11 cellular contexts compared by ENCODE assay signal in genomic region chr6:134678436-134678889, GRCh38.
DNase-seq lines count a peak whose midpoint lies in the region; ATAC-seq lines count a peak whose summit lies in the region.
"Had no signal": no experiment of that assay in that cellular context is flagged by ENCODE, and none has a peak within 500 bp of the region (broad histone marks: within the 10 kb centered on the region; RNA-seq: fewer than 3 reads in every experiment).

No MANE protein-coding gene starts in this region.

- no peaks in the 10 kb centered on the region for H3K27me3 ChIP-seq in mesenchymal stem cell (ENCODE audit: control insufficient read depth in 1 of 2, insufficient read depth in 1 of 2, low read length in 2 of 2)

- peak overlapping the region; percentile 75 for H2BK5ac ChIP-seq in mesenchymal stem cell (ENCODE audit: low read depth, low read length, poor library complexity, severe bottlenecking)

- no peak overlapping the region for H3K4me3 Mint-ChIP-seq in naive thymus-derived CD8-positive, alpha-beta T cell
- H3K4me3 Mint-ChIP-seq in effector memory CD8-positive, alpha-beta T cell = no peak overlapping the region
- H3K4me3 Mint-ChIP-seq: activated T-cell treated with anti-CD3 and anti-CD28 coated beads, Interleukin-2, amount 50 U/mL, for 4 hours; T-helper 2 cell treated with Interferon-gamma antibody and Interleukin-4, amounts not matched to agents 5 μg/mL and 100 μg/mL, for 36 hours had no signal

- no peaks in the 10 kb centered on the region for H3K36me3 Mint-ChIP-seq in naive thymus-derived CD8-positive, alpha-beta T cell
- no peaks in the 10 kb centered on the region for H3K36me3 Mint-ChIP-seq in effector memory CD8-positive, alpha-beta T cell (ENCODE audit: insufficient read depth)

- peak; percentile 68 for DNase-seq in Ammon's horn (ENCODE audit: low spot score)
- peak; percentile 76 for DNase-seq in NCI-H1092 (lab: John Stamatoyannopoulos, UW)
- DNase-seq in caudate nucleus (lab: John Stamatoyannopoulos, UW) = peak in 33 of 61 donors; percentile 2 to 75 (median 15)
- peak; percentile 19 for DNase-seq in mesenchymal stem cell
- no peak for DNase-seq in NCI-H510A (lab: John Stamatoyannopoulos, UW)
- no peak for DNase-seq in naive thymus-derived CD8-positive, alpha-beta T cell
- DNase-seq in effector memory CD8-positive, alpha-beta T cell = no peak
- DNase-seq: activated T-cell treated with anti-CD3 and anti-CD28 coated beads, Interleukin-2, amount 50 U/mL, for 4 hours; Kasumi-1 had no signal

- H3K27ac ChIP-seq in caudate nucleus (ENCODE audit: low read depth, low read length) (no peak overlapping the region), mesenchymal stem cell (ENCODE audit: low read length, poor library complexity, severe bottlenecking) (peak overlapping the region; percentile 100)

- H3K36me3 ChIP-seq in mesenchymal stem cell (ENCODE audit: control insufficient read depth in 1 of 2, insufficient read depth in 2 of 2, low read depth in 1 of 2, low read length in 2 of 2) = no peaks in the 10 kb centered on the region

- no peak for ATAC-seq in HG02588 (IDR thresholded peaks at IDR 0.05; ENCODE audit: unreplicated experiment)
- no peak for ATAC-seq in naive thymus-derived CD8-positive, alpha-beta T cell
- no peak for ATAC-seq in effector memory CD8-positive, alpha-beta T cell (replicated peaks)
- ATAC-seq: activated T-cell treated with anti-CD3 and anti-CD28 coated beads, Interleukin-2, amount 50 U/mL, for 4 hours had no signal

- H2AK5ac ChIP-seq in mesenchymal stem cell (ENCODE audit: low read length, severe bottlenecking) = peak overlapping the region; percentile 66

- H3K18ac ChIP-seq in mesenchymal stem cell (ENCODE audit: low read depth in 1 of 2, low read length in 2 of 2) = no peak overlapping the region

- peaks cover 0 to 2% (median 0%) of the 10 kb centered on the region in 5 donors for H3K27me3 Mint-ChIP-seq in naive thymus-derived CD8-positive, alpha-beta T cell
- peaks cover 0 to 7% of the 10 kb centered on the region in 2 donors for H3K27me3 Mint-ChIP-seq in effector memory CD8-positive, alpha-beta T cell

- peaks cover 13% of the 10 kb centered on the region for H3K4me1 ChIP-seq in mesenchymal stem cell (ENCODE audit: control insufficient read depth, insufficient read depth, low read depth, low read length)

- peak overlapping the region in 1 of 2 experiments; percentile 18 for H2BK12ac ChIP-seq in mesenchymal stem cell (ENCODE audit: low read length in 2 of 2)

- WGBS in mesenchymal stem cell = 96% methylated on average over 5 of the region's 7 CpGs

- H3K27ac Mint-ChIP-seq in naive thymus-derived CD8-positive, alpha-beta T cell = no peak overlapping the region
- no peak overlapping the region for H3K27ac Mint-ChIP-seq in effector memory CD8-positive, alpha-beta T cell
- H3K27ac Mint-ChIP-seq: T-helper 2 cell treated with Interferon-gamma antibody and Interleukin-4, amounts not matched to agents 5 μg/mL and 100 μg/mL, for 36 hours had no signal

- H3K4ac ChIP-seq in mesenchymal stem cell (ENCODE audit: low read depth in 1 of 2, low read length in 2 of 2) = no peak overlapping the region

- no peaks in the 10 kb centered on the region for H3K9me3 Mint-ChIP-seq in naive thymus-derived CD8-positive, alpha-beta T cell
- no peaks in the 10 kb centered on the region for H3K9me3 Mint-ChIP-seq in effector memory CD8-positive, alpha-beta T cell
- H3K9me3 Mint-ChIP-seq: activated T-cell treated with anti-CD3 and anti-CD28 coated beads, Interleukin-2, amount 50 U/mL, for 4 hours; T-helper 2 cell treated with Interferon-gamma antibody and Interleukin-4, amounts not matched to agents 5 μg/mL and 100 μg/mL, for 36 hours had no signal

- no peak overlapping the region for H3K4me2 ChIP-seq in mesenchymal stem cell (ENCODE audit: low read length, poor library complexity, severe bottlenecking)

- H4K91ac ChIP-seq in mesenchymal stem cell (ENCODE audit: low read length) = no peak overlapping the region

- no peaks in the 10 kb centered on the region for H3K4me1 Mint-ChIP-seq in naive thymus-derived CD8-positive, alpha-beta T cell
- H3K4me1 Mint-ChIP-seq in effector memory CD8-positive, alpha-beta T cell (ENCODE audit: low read depth in 2 of 2) = no peaks in the 10 kb centered on the region

- H3K9ac ChIP-seq in mesenchymal stem cell (ENCODE audit: low read length) = no peak overlapping the region

- H2BK15ac ChIP-seq in mesenchymal stem cell (ENCODE audit: low read depth, poor library complexity, severe bottlenecking) = no peak overlapping the region

- no peaks in the 10 kb centered on the region for H3K9me3 ChIP-seq in mesenchymal stem cell (ENCODE audit: control insufficient read depth, low read length)

- H3K23ac ChIP-seq in mesenchymal stem cell (ENCODE audit: low read length in 2 of 2) = no peak overlapping the region

- no peak overlapping the region for H2BK120ac ChIP-seq in mesenchymal stem cell (ENCODE audit: low read depth, low read length)

- H2AFZ ChIP-seq in mesenchymal stem cell (ENCODE audit: low read depth, low read length) = no peak overlapping the region

- no peak overlapping the region for H3K14ac ChIP-seq in mesenchymal stem cell (ENCODE audit: low read length in 2 of 2)

- H3K79me1 ChIP-seq in mesenchymal stem cell (replicated peaks; ENCODE audit: low read length, poor library complexity, severe bottlenecking) = no peaks in the 10 kb centered on the region

- no peak overlapping the region for H4K8ac ChIP-seq in mesenchymal stem cell (ENCODE audit: low read length)

- H3K4me3 ChIP-seq in mesenchymal stem cell (ENCODE audit: insufficient read depth in 1 of 2, low read depth in 1 of 2, low read length in 2 of 2) = no peak overlapping the region

- POLR2A ChIA-PET in naive thymus-derived CD8-positive, alpha-beta T cell (lab: Charles Lee) = no interaction called here

Comparison
In these comparisons a context has a peak if more than half of its experiments do, and no peak if none do; other contexts are left out.
1. DNase-seq: peak in Ammon's horn (single experiment), NCI-H1092 (single experiment), caudate nucleus (33 of 61) and mesenchymal stem cell (single experiment); none in NCI-H510A (single experiment), naive thymus-derived CD8-positive, alpha-beta T cell (0 of 10) and effector memory CD8-positive, alpha-beta T cell (0 of 3).